Comparison of ENCODE assay signal across 23 cellular contexts in genomic region chr10:129507216-129507615, GRCh38.
"Had no signal": no experiment of that assay in that cellular context is flagged by ENCODE, and none has a peak within 500 bp of the region (broad histone marks: within the 10 kb centered on the region; RNA-seq: fewer than 3 reads in every experiment).

No MANE protein-coding gene starts in this region.

- H3K27me3 ChIP-seq: dorsolateral prefrontal cortex, esophagus squamous epithelium, gastrocnemius medialis, heart right ventricle, left lung had no signal

- DNase-seq: dermis blood vessel endothelial cell; dorsolateral prefrontal cortex; effector CD4-positive, alpha-beta T cell; effector memory CD4-positive, alpha-beta T cell; esophagus squamous epithelium; foreskin fibroblast; foreskin melanocyte; gastrocnemius medialis; glutamatergic neuron; heart right ventricle; hippocampal formation; islet precursor cell; kidney; kidney glomerular epithelial cell; left colon; left lung; left ventricle myocardium superior; lower lobe of right lung; mesenchymal stem cell; mucosa of descending colon; naive B cell had no signal

- H3K4me3 ChIP-seq: coronary artery, dorsolateral prefrontal cortex, esophagus squamous epithelium, gastrocnemius medialis, heart right ventricle, left lung, lower lobe of right lung, mucosa of descending colon had no signal

- H3K4me1 ChIP-seq: gastrocnemius medialis, left lung, lower lobe of right lung had no signal

- H3K27me3 Mint-ChIP-seq: naive B cell had no signal

- H3K9me3 ChIP-seq: gastrocnemius medialis, lower lobe of right lung had no signal

- H3K27ac Mint-ChIP-seq: mesothelial cell of epicardium had no signal

- H3K36me3 ChIP-seq: esophagus squamous epithelium, gastrocnemius medialis, heart right ventricle, left lung, lower lobe of right lung had no signal

- H3K27ac ChIP-seq: coronary artery, dorsolateral prefrontal cortex, esophagus squamous epithelium, gastrocnemius medialis, heart right ventricle, left lung, lower lobe of right lung had no signal

- H3K4me3 Mint-ChIP-seq: mesothelial cell of epicardium had no signal

- ATAC-seq: gastrocnemius medialis, heart right ventricle, left colon, left lung, left ventricle myocardium superior, mucosa of descending colon had no signal
